In genomic region chr3:31247063-31247447, GRCh38 we compare ENCODE assay signal across 1 cellular context.
TF ChIP-seq lines count a peak whose summit lies in the region.

No MANE protein-coding gene starts in this region.

TF ChIP-seq in GM12878, 131 proteins besides CTCF, POLR2A, EP300 and RAD21 (continued from another document):
- TF ChIP-seq MLLT1 (IDR thresholded peaks at IDR 0.05) (peak; percentile 83), CREB1 (IDR thresholded peaks at IDR 0.05; ENCODE audit: low read depth) (no peak), RUNX3 (IDR thresholded peaks at IDR 0.05; ENCODE audit: low read length) (peak; percentile 12; the same call in 1 of the 2 replicates), POU2F2 (IDR thresholded peaks at IDR 0.05; ENCODE audit: borderline replicate concordance, low read depth, low read length) (0 out of 3 replicates have a peak, but pooled peaks have one; percentile 21)
